ENCODE assay signal across 15 cellular contexts in the genomic region with DNA sequence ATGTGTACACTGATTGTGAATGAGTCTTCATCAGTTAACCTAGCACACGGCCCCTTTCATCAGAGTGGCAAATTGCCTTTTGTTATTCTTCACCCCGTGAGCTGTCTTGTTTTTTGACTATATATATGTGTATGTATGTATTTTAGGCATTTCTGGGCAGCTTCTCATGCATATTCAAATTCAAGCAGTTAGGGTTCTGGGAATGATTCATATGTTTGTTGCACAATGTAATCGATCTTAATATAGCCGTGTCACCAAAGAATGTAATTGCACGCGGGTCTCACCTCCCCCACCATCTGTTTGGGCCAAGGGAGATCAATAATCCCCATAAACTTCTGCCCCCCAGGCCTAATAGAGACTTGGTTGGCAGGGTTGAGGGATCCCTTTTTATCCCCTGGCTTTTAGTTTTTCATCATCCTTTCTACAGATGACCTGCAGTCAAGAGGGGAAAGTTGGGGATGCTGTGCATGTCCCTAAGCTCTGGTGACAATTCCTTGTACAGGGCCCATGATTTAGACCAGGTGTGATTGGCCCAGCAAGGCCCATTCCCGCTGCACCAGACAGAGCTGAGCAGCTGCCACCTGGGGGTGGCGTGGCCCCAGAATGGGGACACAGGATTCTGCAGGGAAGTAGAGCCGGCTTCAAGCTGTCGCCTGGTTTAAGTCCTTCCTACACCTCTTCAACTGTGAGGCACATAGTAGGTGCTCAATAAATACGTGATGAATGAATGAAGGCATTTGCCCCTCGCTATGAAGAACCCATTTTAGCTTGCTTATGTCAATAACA. TPM values are rescaled to one million over a fixed set of nuclear protein-coding genes. Genes with fewer than 3 reads are reported as not detected.
"Had no signal": no experiment of that assay in that cellular context is flagged by ENCODE, and none has a peak within 500 bp of the region (broad histone marks: within the 10 kb centered on the region; RNA-seq: fewer than 3 reads in every experiment).

No MANE protein-coding gene starts in this region.

- DNase-seq: activated CD4-positive, alpha-beta T cell treated with anti-CD3 and anti-CD28 coated beads, Interleukin-2, amount 50 U/mL, for 4 hours; activated CD4-positive, CD25-positive, alpha-beta regulatory T cell treated with anti-CD3 and anti-CD28 coated beads, Interleukin-2, amount 50 U/mL, for 72 hours; activated effector memory CD4-positive, alpha-beta T cell treated with Interleukin-2 at 50 U/mL for 16 hours; activated T-cell treated with anti-CD3 and anti-CD28 coated beads, Interleukin-2, amount 50 U/mL, for 1 hour; small intestine; stimulated activated naive CD4-positive, alpha-beta T cell; SW 1271 had no signal

- H3K4me3 ChIP-seq: breast epithelium, dorsolateral prefrontal cortex, gastroesophageal sphincter, hepatocyte had no signal

- H3K79me2 ChIP-seq: hepatocyte, parathyroid adenoma had no signal

- H3K4me2 ChIP-seq: hepatocyte had no signal

- H3K27ac ChIP-seq: breast epithelium, gastroesophageal sphincter, hepatocyte, parathyroid adenoma had no signal

- H3K9ac ChIP-seq: parathyroid adenoma had no signal

- H3K36me3 ChIP-seq: breast epithelium, gastroesophageal sphincter had no signal

- H3K4me1 ChIP-seq: breast epithelium, gastroesophageal sphincter, parathyroid adenoma had no signal

- H3K9me3 ChIP-seq: breast epithelium, gastroesophageal sphincter had no signal

- FAIRE-seq: endometrium, small intestine had no signal

- ATAC-seq: esophagus mucosa, gastroesophageal sphincter had no signal

- H2AFZ ChIP-seq: hepatocyte, parathyroid adenoma had no signal

RNA-seq across cellular contexts. Expression of a gene that starts 19.2 kb away (rescaled TPM):
- total RNA-seq: esophagus mucosa had no signal
- polyA plus RNA-seq: liver had no signal
